ENCODE assay signal across 7 cellular contexts in genomic region chr17:7241783-7242716, GRCh38. TPM values are rescaled to one million over a fixed set of nuclear protein-coding genes. Genes with fewer than 3 reads are reported as not detected.
DNase-seq lines count a peak whose midpoint lies in the region; ATAC-seq lines count a peak whose summit lies in the region.

Gene GABARAP, minus strand, starts transcription at chr17:7242449. Its CDS starts 119 bp downstream, at chr17:7242330.

- H3K9me3 Mint-ChIP-seq in dendritic cell treated with granulocyte-macrophage colony-stimulating factor and Interleukin-4, amounts not matched to agents 40 ng/mL and 50 ng/mL, for 4 days, result no peaks in the 10 kb centered on the region

- DNase-seq in NCI-H526 treated with DMSO at 0.1 percent for 48 hours (lab: John Stamatoyannopoulos, UW), result peak; percentile 48
- DNase-seq in activated CD4-positive, alpha-beta T cell treated with anti-CD3 and anti-CD28 coated beads, Interleukin-2, amount 50 U/mL, for 1 hour, result peak; percentile 93
- peak; percentile 95 for DNase-seq in left lobe of liver (ENCODE audit: low spot score)
- DNase-seq in stimulated activated CD4-positive, alpha-beta T cell treated with anti-CD3 and anti-CD28 coated beads, Interleukin-2, amount 100 ng/mL, for 24 hours, result peak; percentile 93 to 96

- no peaks in the 10 kb centered on the region for H3K27me3 Mint-ChIP-seq in dendritic cell treated with granulocyte-macrophage colony-stimulating factor and Interleukin-4, amounts not matched to agents 40 ng/mL and 50 ng/mL, for 4 days

- peak within 1 kb of the TSS; percentile 98 for H3K27ac Mint-ChIP-seq in dendritic cell treated with granulocyte-macrophage colony-stimulating factor and Interleukin-4, amounts not matched to agents 40 ng/mL and 50 ng/mL, for 4 days

- H3K36me3 Mint-ChIP-seq in dendritic cell treated with granulocyte-macrophage colony-stimulating factor and Interleukin-4, amounts not matched to agents 40 ng/mL and 50 ng/mL, for 4 days (ENCODE audit: low read depth), result peaks cover 95% of the 10 kb centered on the region

- H3K4me3 Mint-ChIP-seq in dendritic cell treated with granulocyte-macrophage colony-stimulating factor and Interleukin-4, amounts not matched to agents 40 ng/mL and 50 ng/mL, for 4 days, result peak within 1 kb of the TSS; percentile 98

- peaks cover 54% of the 10 kb centered on the region for H3K4me1 Mint-ChIP-seq in dendritic cell treated with granulocyte-macrophage colony-stimulating factor and Interleukin-4, amounts not matched to agents 40 ng/mL and 50 ng/mL, for 4 days (ENCODE audit: low read depth)

- intact Hi-C loops in dendritic cell treated with granulocyte-macrophage colony-stimulating factor and Interleukin-4, amounts not matched to agents 40 ng/mL and 50 ng/mL, for 4 days (cut with micrococcal nuclease), result loop anchor here (1.0 to 5.0 kb wide), 2 partner anchors 10 to 40 kb away; partner anchors contain the start of genes ELP5 and SLC2A4

- ATAC-seq in GM18508 (IDR thresholded peaks at IDR 0.05; ENCODE audit: insufficient read depth, unreplicated experiment), result peak; percentile 9
- peak; percentile 31 for ATAC-seq in HG03280 (IDR thresholded peaks at IDR 0.05; ENCODE audit: unreplicated experiment)
- ATAC-seq in left lobe of liver, result peak; percentile 63

RNA-seq across cellular contexts. Expression of gene GABARAP, which starts in this region (rescaled TPM):
- total RNA-seq in left lobe of liver, result 235 TPM

Comparison
In these comparisons a context has a peak if more than half of its experiments do, and no peak if none do; other contexts are left out.
1. Peak in every context shown above with its lines: DNase-seq and ATAC-seq.
2. ATAC-seq: peak in every context shown above with its lines; median percentile 63 in left lobe of liver; 31 in HG03280; 9 in GM18508.